12 cellular contexts compared by ENCODE assay signal in genomic region chr17:72136692-72137550, GRCh38. TPM values are rescaled to one million over a fixed set of nuclear protein-coding genes. Genes with fewer than 3 reads are reported as not detected.
DNase-seq lines count a peak whose midpoint lies in the region; ATAC-seq and TF ChIP-seq lines count a peak whose summit lies in the region.
"Had no signal": no experiment of that assay in that cellular context is flagged by ENCODE, and none has a peak within 500 bp of the region (broad histone marks: within the 10 kb centered on the region; RNA-seq: fewer than 3 reads in every experiment).

No MANE protein-coding gene starts in this region.

- H2AFZ ChIP-seq in HCT116 (ENCODE audit: low read depth, low read length, poor library complexity, severe bottlenecking) (peak overlapping the region; percentile 79), fibroblast of lung (ENCODE audit: low read length) (no peak overlapping the region)

- CTCF ChIA-PET in HCT116 (lab: Charles Lee) = interaction anchor here (2.6 kb wide), 1 partner anchor 294 kb away, joined by 10 read pairs; no protein-coding TSS in a partner anchor

- TF ChIP-seq RAD21 in HCT116 (IDR thresholded peaks at IDR 0.05; ENCODE audit: low read depth) = peak; percentile 12; the same call in 1 of the 2 replicates

- H3K9me2 ChIP-seq in HCT116 (ENCODE audit: insufficient read depth) = no peaks in the 10 kb centered on the region

- H3K36me3 Mint-ChIP-seq in T-helper 17 cell (ENCODE audit: low read depth) = no peaks in the 10 kb centered on the region
- no peaks in the 10 kb centered on the region for H3K36me3 Mint-ChIP-seq in activated T-cell treated with anti-CD3 and anti-CD28 coated beads, Interleukin-2, amount 50 U/mL, for 4 hours (ENCODE audit: insufficient read depth)
- H3K36me3 Mint-ChIP-seq: activated naive CD8-positive, alpha-beta T cell had no signal

- no peak overlapping the region for H3K27ac Mint-ChIP-seq in T-helper 17 cell
- H3K27ac Mint-ChIP-seq: activated naive CD8-positive, alpha-beta T cell; nephron progenitor cell had no signal

- TF ChIP-seq CTCF in HCT116 (IDR thresholded peaks at IDR 0.05 in 2 of 3, conservative IDR thresholded peaks at IDR 0.05 in 1 of 3; ENCODE audit: borderline replicate concordance in 1 of 3, insufficient read depth in 1 of 3, low read depth in 2 of 3, low read length in 2 of 3) (no peak), fibroblast of lung (conservative IDR thresholded peaks at IDR 0.05 in 1 of 2, IDR thresholded peaks at IDR 0.05 in 1 of 2; ENCODE audit: low read depth in 1 of 2, low read length in 2 of 2) (no peak)

- RAD21 ChIA-PET in HCT116 (lab: Charles Lee; ENCODE audit: low non-redundant PET in 1 of 2, low total read pairs in 2 of 2, uncharacterized antibody in 2 of 2, unreplicated experiment in 2 of 2) = no interaction called here

- no peak overlapping the region for H3K9ac ChIP-seq in HCT116 (ENCODE audit: low read length)
- H3K9ac ChIP-seq in fibroblast of lung (ENCODE audit: insufficient read depth, low read length) = no peak overlapping the region

- H3K4me2 ChIP-seq in HCT116 (ENCODE audit: low read length) (peak overlapping the region; percentile 58), fibroblast of lung (ENCODE audit: extremely low read depth, insufficient read depth, low read length) (peak overlapping the region; percentile 42)

- H3K4me3 ChIP-seq in HCT116 (replicated peaks in 1 of 2; ENCODE audit: low read depth in 1 of 2, low read length in 2 of 2) (no peak overlapping the region), fibroblast of lung (replicated peaks in 1 of 4; ENCODE audit: control extremely low read depth in 1 of 4, insufficient read depth in 1 of 4, low read depth in 3 of 4, low read length in 4 of 4) (no peak overlapping the region)
- H3K4me3 ChIP-seq: testis had no signal

- no peaks in the 10 kb centered on the region for H4K20me1 ChIP-seq in HCT116 (ENCODE audit: insufficient read depth)
- H4K20me1 ChIP-seq in fibroblast of lung (ENCODE audit: control insufficient read depth, extremely low read depth, insufficient read depth, low read length) = no peaks in the 10 kb centered on the region

- H3K9me3 ChIP-seq in HCT116 (ENCODE audit: control insufficient read depth in 1 of 2, insufficient read depth in 1 of 2, low read depth in 1 of 2, low read length in 2 of 2) (no peaks in the 10 kb centered on the region), fibroblast of lung (ENCODE audit: control insufficient read depth, insufficient read depth, low read depth, low read length) (no peaks in the 10 kb centered on the region), T-helper 17 cell (ENCODE audit: control insufficient read depth, low read length, poor library complexity, severe bottlenecking) (no peaks in the 10 kb centered on the region)
- H3K9me3 ChIP-seq: testis had no signal

- H3K79me2 ChIP-seq in HCT116 (ENCODE audit: insufficient read depth, low read length) (no peaks in the 10 kb centered on the region), fibroblast of lung (ENCODE audit: control insufficient read depth, insufficient read depth, low read length) (no peaks in the 10 kb centered on the region)

- H3K4me1 ChIP-seq in HCT116 (ENCODE audit: control insufficient read depth in 1 of 2, insufficient read depth in 2 of 2, low read length in 2 of 2) = peaks cover 16 to 34% of the 10 kb centered on the region in 2 experiments
- H3K4me1 ChIP-seq in fibroblast of lung (ENCODE audit: control insufficient read depth, extremely low read depth, insufficient read depth, low read length) = peaks cover 5% of the 10 kb centered on the region
- H3K4me1 ChIP-seq: testis had no signal

- ATAC-seq in HCT116 (peak; percentile 68), sciatic nerve (peak; percentile 50), T-helper 17 cell (no peak), left lobe of liver (no peak)
- ATAC-seq in activated T-cell treated with anti-CD3 and anti-CD28 coated beads, Interleukin-2, amount 50 U/mL, for 4 hours = no peak

- no peaks in the 10 kb centered on the region for H3K4me1 Mint-ChIP-seq in T-helper 17 cell
- H3K4me1 Mint-ChIP-seq in activated T-cell treated with anti-CD3 and anti-CD28 coated beads, Interleukin-2, amount 50 U/mL, for 4 hours (ENCODE audit: low read depth) = no peaks in the 10 kb centered on the region

- H3K27me3 Mint-ChIP-seq in T-helper 17 cell = peaks cover 12% of the 10 kb centered on the region
- peaks cover 6% of the 10 kb centered on the region for H3K27me3 Mint-ChIP-seq in activated T-cell treated with anti-CD3 and anti-CD28 coated beads, Interleukin-2, amount 50 U/mL, for 4 hours (ENCODE audit: low read depth)

- intact Hi-C loops in HCT116 (cut with micrococcal nuclease) (no loop called here), sciatic nerve (cut with DNase I) (no loop called here)

- no peak overlapping the region for H3K4me3 Mint-ChIP-seq in T-helper 17 cell
- H3K4me3 Mint-ChIP-seq in activated T-cell treated with anti-CD3 and anti-CD28 coated beads, Interleukin-2, amount 50 U/mL, for 4 hours = no peak overlapping the region
- H3K4me3 Mint-ChIP-seq: activated naive CD8-positive, alpha-beta T cell; nephron progenitor cell had no signal

- H3K36me3 ChIP-seq in HCT116 (ENCODE audit: control insufficient read depth in 1 of 2, insufficient read depth in 2 of 2, low read length in 2 of 2) (no peaks in the 10 kb centered on the region), fibroblast of lung (ENCODE audit: control insufficient read depth, insufficient read depth, low read length) (no peaks in the 10 kb centered on the region)

- H3K27me3 ChIP-seq in HCT116 (ENCODE audit: insufficient read depth, low read length) (peaks cover 11% of the 10 kb centered on the region; the same call in 1 of the 2 replicates), fibroblast of lung (ENCODE audit: control insufficient read depth, insufficient read depth, low read length) (no peaks in the 10 kb centered on the region)
- H3K27me3 ChIP-seq: testis had no signal

- H3K27ac ChIP-seq in HCT116 (ENCODE audit: low read depth, low read length) (no peak overlapping the region), fibroblast of lung (ENCODE audit: insufficient read depth, low read length) (no peak overlapping the region)
- H3K27ac ChIP-seq: testis had no signal

- DNase-seq in HCT116 (ENCODE audit: low read depth, low spot score) (peak; percentile 61), RPMI7951 (ENCODE audit: low read depth) (peak; percentile 74), fibroblast of lung (ENCODE audit: low read depth in 2 of 2) (peak; percentile 79 to 87), sciatic nerve (ENCODE audit: low spot score) (no peak), DMS114 treated with DMSO at 0.1 percent for 48 hours (lab: John Stamatoyannopoulos, UW; ENCODE audit: unreplicated experiment) (no peak), T-helper 17 cell (no peak), left lobe of liver (ENCODE audit: low spot score) (no peak)
- no peak for DNase-seq in activated T-cell treated with anti-CD3 and anti-CD28 coated beads, Interleukin-2, amount 50 U/mL, for 4 hours
- DNase-seq: NCI-H1048, nephron progenitor cell, testis had no signal

- H3K9me3 Mint-ChIP-seq in activated T-cell treated with anti-CD3 and anti-CD28 coated beads, Interleukin-2, amount 50 U/mL, for 4 hours = peaks cover 3% of the 10 kb centered on the region
- H3K9me3 Mint-ChIP-seq: nephron progenitor cell had no signal

- no TSS peak for BruUV-seq in HCT116 (replicated peaks; lab: Mats Ljungman, UMichigan)

- no peak for TF ChIP-seq POLR2A in HCT116 (IDR thresholded peaks at IDR 0.05; ENCODE audit: borderline replicate concordance, extremely low read depth, insufficient read depth, insufficient read length)

- POLR2A ChIA-PET in HCT116 (lab: Charles Lee) = interaction anchor here (0.6 to 1.2 kb wide), 4 partner anchors 10 to 369 kb away, joined by 3 to 4 read pairs (median 3); no protein-coding TSS in a partner anchor

TF ChIP-seq in HCT116, 20 proteins besides CTCF, POLR2A, EP300 and RAD21:
- TF ChIP-seq CEBPB (IDR thresholded peaks at IDR 0.05; ENCODE audit: low read depth) (peak; percentile 71), ZNF274 (IDR thresholded peaks at IDR 0.05; ENCODE audit: low read depth, low read length) (no peak), FOSL1 (IDR thresholded peaks at IDR 0.05; ENCODE audit: low read depth) (peak; percentile 92), SP1 (IDR thresholded peaks at IDR 0.05; ENCODE audit: low read depth) (peak; percentile 86), ATF3 (IDR thresholded peaks at IDR 0.05) (0 out of 2 replicates have a peak, but pooled peaks have one; percentile 7), SIN3A (IDR thresholded peaks at IDR 0.05; ENCODE audit: low read depth) (no peak), CBX3 (IDR thresholded peaks at IDR 0.05; ENCODE audit: low read depth) (peak; percentile 52; the same call in 1 of the 2 replicates), JUND (IDR thresholded peaks at IDR 0.05) (peak; percentile 88), POLR2AphosphoS5 (IDR thresholded peaks at IDR 0.05; ENCODE audit: low read depth, low read length) (peak; percentile 47; the same call in 1 of the 2 replicates)

RNA-seq across cellular contexts. Expression of gene SOX9, which starts 16.1 kb away (rescaled TPM):
- total RNA-seq in HCT116 (2021; ENCODE audit: unreplicated experiment) (69.2 TPM), fibroblast of lung (4.1 and 5.4 TPM in 2 replicates), sciatic nerve (42.0 TPM), T-helper 17 cell (not detected), left lobe of liver (2.1 TPM)
- polyA plus RNA-seq in HCT116 (2012) = 36.4 and 38.3 TPM in 2 replicates
- 6.7 and 9.0 TPM in 2 replicates for total RNA-seq in RPMI7951 (2014; rRNA removed; shearing (Covaris generic))
- polyA plus RNA-seq in fibroblast of lung = 3.1 and 12.5 TPM in 2 replicates
- 6.2 and 20.5 TPM in 2 replicates for polyA plus RNA-seq in fibroblast of lung (2012)
- polyA minus RNA-seq in fibroblast of lung (ENCODE audit: low replicate concordance) = 2.3 and 5.8 TPM in 2 replicates
- total RNA-seq in activated T-cell treated with anti-CD3 and anti-CD28 coated beads, Interleukin-2, amount 50 U/mL, for 4 hours = under 1 TPM; 0.08 to 0.16 (median 0.15) TPM

Comparison
In these comparisons a context has a peak if more than half of its experiments do, and no peak if none do; other contexts are left out.
1. ATAC-seq: peak in HCT116 (single experiment) and sciatic nerve (single experiment); none in T-helper 17 cell (single experiment), left lobe of liver (single experiment) and activated T-cell treated with anti-CD3 and anti-CD28 coated beads, Interleukin-2, amount 50 U/mL, for 4 hours (0 of 2).
2. DNase-seq: peak in HCT116 (single experiment), RPMI7951 (single experiment) and fibroblast of lung (2 of 2); none in sciatic nerve (single experiment), DMS114 treated with DMSO at 0.1 percent for 48 hours (single experiment), T-helper 17 cell (0 of 3), left lobe of liver (single experiment) and activated T-cell treated with anti-CD3 and anti-CD28 coated beads, Interleukin-2, amount 50 U/mL, for 4 hours (single experiment).